In the genomic region with DNA sequence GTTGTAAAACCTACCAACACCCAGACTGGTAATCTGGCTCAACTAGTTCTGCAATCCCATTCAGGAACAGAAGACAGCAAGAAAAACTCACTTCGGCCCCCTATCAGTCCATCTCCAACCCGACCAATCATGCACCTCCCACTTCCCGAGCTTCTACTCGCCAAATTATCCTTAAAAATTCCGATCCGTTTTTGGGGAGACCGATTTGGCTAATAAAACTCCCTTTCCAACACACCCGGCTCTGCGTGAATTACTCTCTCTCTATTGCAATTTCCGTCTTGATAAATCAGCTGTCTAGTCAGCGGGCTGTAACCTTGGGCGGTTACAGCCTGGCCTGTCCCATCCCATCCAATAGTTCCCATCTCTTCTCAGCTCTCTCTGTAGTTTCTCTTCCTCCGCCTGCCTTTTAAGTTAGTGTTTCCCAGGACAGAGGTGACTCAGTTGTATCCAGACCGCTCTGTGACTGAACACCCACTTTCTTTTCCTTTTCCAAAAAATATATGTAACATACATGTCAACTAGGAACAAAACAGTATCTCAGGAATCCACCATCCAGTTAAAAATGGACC, we compare ENCODE assay signal across 8 cellular contexts. TPM values are rescaled to one million over a fixed set of nuclear protein-coding genes. Genes with fewer than 3 reads are reported as not detected.
DNase-seq lines count a peak whose midpoint lies in the region; ATAC-seq and TF ChIP-seq lines count a peak whose summit lies in the region.

No MANE protein-coding gene starts in this region.

- no peaks in the 10 kb centered on the region for H3K9me3 Mint-ChIP-seq in activated T-helper 17 cell treated with anti-CD3 and anti-CD28 coated beads, Interleukin-2, amount 50 U/mL, for 72 hours

- peak overlapping the region; percentile 96 for H3K27ac Mint-ChIP-seq in activated T-helper 17 cell treated with anti-CD3 and anti-CD28 coated beads, Interleukin-2, amount 50 U/mL, for 72 hours

- peak overlapping the region; percentile 91 for H3K4me3 Mint-ChIP-seq in activated T-helper 17 cell treated with anti-CD3 and anti-CD28 coated beads, Interleukin-2, amount 50 U/mL, for 72 hours

- ATAC-seq in GM21717 (IDR thresholded peaks at IDR 0.05; ENCODE audit: unreplicated experiment) (peak; percentile 8), omental fat pad (ENCODE audit: low FRiP score) (peak; percentile 86)
- peak; percentile 72 for ATAC-seq in activated T-helper 17 cell treated with anti-CD3 and anti-CD28 coated beads, Interleukin-2, amount 50 U/mL, for 72 hours (replicated peaks)

- H3K4me1 Mint-ChIP-seq in activated T-helper 17 cell treated with anti-CD3 and anti-CD28 coated beads, Interleukin-2, amount 50 U/mL, for 72 hours: peaks cover 39% of the 10 kb centered on the region

- TF ChIP-seq CTCF in omental fat pad (IDR thresholded peaks at IDR 0.05): no peak

- H3K27me3 Mint-ChIP-seq in activated T-helper 17 cell treated with anti-CD3 and anti-CD28 coated beads, Interleukin-2, amount 50 U/mL, for 72 hours: no peaks in the 10 kb centered on the region

- peaks cover 53% of the 10 kb centered on the region for H3K36me3 Mint-ChIP-seq in activated T-helper 17 cell treated with anti-CD3 and anti-CD28 coated beads, Interleukin-2, amount 50 U/mL, for 72 hours (ENCODE audit: low read depth)

- peak; percentile 59 for DNase-seq in NCI-H1105 treated with DMSO at 0.1 percent for 48 hours (lab: John Stamatoyannopoulos, UW)
- no peak for DNase-seq in NCI-H1105 (lab: John Stamatoyannopoulos, UW)
- peak; percentile 78 for DNase-seq in M059J (ENCODE audit: low read depth)
- peak; percentile 37 for DNase-seq in foreskin melanocyte
- DNase-seq in omental fat pad (ENCODE audit: low spot score): no peak
- no peak for DNase-seq in superior temporal gyrus (ENCODE audit: extremely low spot score)

RNA-seq across cellular contexts. Expression of a gene that starts 0.8 kb away (rescaled TPM):
- 28.0 and 43.3 TPM in 2 replicates for total RNA-seq in M059J (2014; rRNA removed; shearing (Covaris generic))
- total RNA-seq in activated T-helper 17 cell treated with anti-CD3 and anti-CD28 coated beads, Interleukin-2, amount 50 U/mL, for 72 hours: 10 to 100 TPM; 59.8 to 60.3 TPM
- total RNA-seq in omental fat pad: 10 to 100 TPM; 36.2 to 48.9 (median 46.8) TPM

Comparison
In these comparisons a context has a peak if more than half of its experiments do, and no peak if none do; other contexts are left out.
1. DNase-seq: peak in NCI-H1105 treated with DMSO at 0.1 percent for 48 hours (single experiment), M059J (single experiment) and foreskin melanocyte (single experiment); none in NCI-H1105 (single experiment), omental fat pad (single experiment) and superior temporal gyrus (single experiment).
2. ATAC-seq: peak in every context shown above with its lines; median percentile 86 in omental fat pad; 72 in activated T-helper 17 cell treated with anti-CD3 and anti-CD28 coated beads, Interleukin-2, amount 50 U/mL, for 72 hours; 8 in GM21717.